ENCODE assay signal across 1 cellular context in the genomic region with DNA sequence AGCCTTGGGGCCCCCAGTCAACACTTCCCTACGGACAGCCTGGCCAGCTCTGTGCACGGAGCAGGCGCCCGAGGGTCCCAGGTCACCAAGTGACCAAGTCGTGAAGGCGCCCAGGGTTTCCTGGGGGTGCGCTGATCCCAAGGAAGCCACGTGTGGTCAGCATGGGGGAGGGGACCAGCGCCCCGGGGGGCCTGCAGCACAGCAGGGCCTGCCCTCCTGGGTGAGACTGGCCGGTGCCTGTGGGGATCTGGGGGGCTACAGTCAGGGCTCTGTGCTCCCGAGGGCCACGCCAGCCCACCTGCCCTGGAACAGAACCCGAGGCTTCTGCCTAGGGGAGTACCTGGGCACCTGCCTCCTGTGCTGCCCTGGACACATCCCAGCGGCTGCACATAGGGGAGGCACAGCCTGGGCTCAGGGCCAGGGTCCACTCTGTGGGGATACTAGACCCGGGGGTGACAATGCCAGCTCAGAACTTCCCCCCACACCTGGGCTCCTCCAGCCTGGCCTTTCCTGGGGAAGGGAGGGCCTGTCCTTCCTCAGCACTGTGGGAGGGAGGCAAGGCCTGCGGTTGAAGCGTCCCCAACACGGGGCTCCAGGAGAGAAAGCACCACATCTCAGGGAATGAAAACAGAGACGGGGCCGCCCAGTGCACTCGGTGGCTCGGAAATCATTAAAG.
A peak's percentile ranks its signal among the peaks of the same experiment; 100 is the strongest.
TF ChIP-seq lines count a peak whose summit lies in the region.

No MANE protein-coding gene starts in this region.

TF ChIP-seq in HepG2, 621 proteins besides CTCF, POLR2A, EP300 and RAD21:
- TF ChIP-seq YEATS4 (CRISPR knock-in tag; IDR thresholded peaks at IDR 0.05; ENCODE audit: borderline replicate concordance), result 0 out of 2 replicates have a peak, but pooled peaks have one; percentile 28
- no peak for TF ChIP-seq ZNF326 (CRISPR knock-in tag; IDR thresholded peaks at IDR 0.05; ENCODE audit: borderline replicate concordance)
TF ChIP-seq in HepG2: peak in this region for 1.
